Comparison of ENCODE assay signal across 1 cellular context in the genomic region with DNA sequence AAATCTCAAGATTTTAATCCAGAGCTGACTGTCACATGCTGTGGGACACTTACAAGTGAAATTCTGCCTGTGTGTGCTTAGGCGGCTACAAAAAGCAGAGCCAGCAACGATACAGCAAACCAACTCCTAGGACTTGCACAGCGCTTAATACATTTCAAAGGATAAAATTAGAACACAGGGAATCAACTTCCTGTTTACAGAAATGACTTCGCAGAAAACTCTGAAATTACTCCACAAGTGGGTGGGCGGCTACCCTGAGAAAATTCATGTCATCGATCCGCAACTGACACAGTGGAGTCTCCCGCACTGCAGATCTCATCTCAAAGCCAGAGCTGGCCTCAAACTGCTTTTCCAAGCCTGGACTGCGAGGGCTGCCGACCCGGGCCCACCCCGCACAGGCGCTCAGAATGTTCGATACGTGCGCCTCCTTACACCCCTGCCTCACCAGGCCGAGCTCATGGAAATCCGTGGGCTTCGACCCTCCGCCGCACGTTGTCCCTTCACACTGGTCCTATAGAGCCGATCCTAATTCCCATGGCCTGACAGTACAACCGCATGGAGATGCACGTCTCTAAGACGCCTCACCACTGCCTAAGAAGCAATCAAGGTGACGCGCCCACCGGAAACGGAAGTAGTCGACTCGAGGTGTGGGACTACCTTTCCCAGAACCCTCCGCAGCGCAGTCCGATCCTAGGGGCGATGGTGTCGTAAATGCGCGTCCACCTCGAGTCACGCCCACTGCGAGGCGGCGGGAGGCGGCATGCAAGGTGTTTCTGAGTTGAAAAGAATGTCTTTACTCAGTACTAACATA.
TF ChIP-seq lines count a peak whose summit lies in the region.

Gene ZNF229 (minus strand): TSS at position 609 of the 811 bp plus-strand sequence. CDS start 5,625 bp downstream, outside the sequence.

TF ChIP-seq in K562, 482 proteins besides CTCF, POLR2A, EP300 and RAD21 (continued from another document and continues in another):
- peak; percentile 90 for TF ChIP-seq ZBTB40 (IDR thresholded peaks at IDR 0.05)
- no peak for TF ChIP-seq ZBTB40 (CRISPR knock-in tag; IDR thresholded peaks at IDR 0.05)
- TF ChIP-seq, protein P1, sequence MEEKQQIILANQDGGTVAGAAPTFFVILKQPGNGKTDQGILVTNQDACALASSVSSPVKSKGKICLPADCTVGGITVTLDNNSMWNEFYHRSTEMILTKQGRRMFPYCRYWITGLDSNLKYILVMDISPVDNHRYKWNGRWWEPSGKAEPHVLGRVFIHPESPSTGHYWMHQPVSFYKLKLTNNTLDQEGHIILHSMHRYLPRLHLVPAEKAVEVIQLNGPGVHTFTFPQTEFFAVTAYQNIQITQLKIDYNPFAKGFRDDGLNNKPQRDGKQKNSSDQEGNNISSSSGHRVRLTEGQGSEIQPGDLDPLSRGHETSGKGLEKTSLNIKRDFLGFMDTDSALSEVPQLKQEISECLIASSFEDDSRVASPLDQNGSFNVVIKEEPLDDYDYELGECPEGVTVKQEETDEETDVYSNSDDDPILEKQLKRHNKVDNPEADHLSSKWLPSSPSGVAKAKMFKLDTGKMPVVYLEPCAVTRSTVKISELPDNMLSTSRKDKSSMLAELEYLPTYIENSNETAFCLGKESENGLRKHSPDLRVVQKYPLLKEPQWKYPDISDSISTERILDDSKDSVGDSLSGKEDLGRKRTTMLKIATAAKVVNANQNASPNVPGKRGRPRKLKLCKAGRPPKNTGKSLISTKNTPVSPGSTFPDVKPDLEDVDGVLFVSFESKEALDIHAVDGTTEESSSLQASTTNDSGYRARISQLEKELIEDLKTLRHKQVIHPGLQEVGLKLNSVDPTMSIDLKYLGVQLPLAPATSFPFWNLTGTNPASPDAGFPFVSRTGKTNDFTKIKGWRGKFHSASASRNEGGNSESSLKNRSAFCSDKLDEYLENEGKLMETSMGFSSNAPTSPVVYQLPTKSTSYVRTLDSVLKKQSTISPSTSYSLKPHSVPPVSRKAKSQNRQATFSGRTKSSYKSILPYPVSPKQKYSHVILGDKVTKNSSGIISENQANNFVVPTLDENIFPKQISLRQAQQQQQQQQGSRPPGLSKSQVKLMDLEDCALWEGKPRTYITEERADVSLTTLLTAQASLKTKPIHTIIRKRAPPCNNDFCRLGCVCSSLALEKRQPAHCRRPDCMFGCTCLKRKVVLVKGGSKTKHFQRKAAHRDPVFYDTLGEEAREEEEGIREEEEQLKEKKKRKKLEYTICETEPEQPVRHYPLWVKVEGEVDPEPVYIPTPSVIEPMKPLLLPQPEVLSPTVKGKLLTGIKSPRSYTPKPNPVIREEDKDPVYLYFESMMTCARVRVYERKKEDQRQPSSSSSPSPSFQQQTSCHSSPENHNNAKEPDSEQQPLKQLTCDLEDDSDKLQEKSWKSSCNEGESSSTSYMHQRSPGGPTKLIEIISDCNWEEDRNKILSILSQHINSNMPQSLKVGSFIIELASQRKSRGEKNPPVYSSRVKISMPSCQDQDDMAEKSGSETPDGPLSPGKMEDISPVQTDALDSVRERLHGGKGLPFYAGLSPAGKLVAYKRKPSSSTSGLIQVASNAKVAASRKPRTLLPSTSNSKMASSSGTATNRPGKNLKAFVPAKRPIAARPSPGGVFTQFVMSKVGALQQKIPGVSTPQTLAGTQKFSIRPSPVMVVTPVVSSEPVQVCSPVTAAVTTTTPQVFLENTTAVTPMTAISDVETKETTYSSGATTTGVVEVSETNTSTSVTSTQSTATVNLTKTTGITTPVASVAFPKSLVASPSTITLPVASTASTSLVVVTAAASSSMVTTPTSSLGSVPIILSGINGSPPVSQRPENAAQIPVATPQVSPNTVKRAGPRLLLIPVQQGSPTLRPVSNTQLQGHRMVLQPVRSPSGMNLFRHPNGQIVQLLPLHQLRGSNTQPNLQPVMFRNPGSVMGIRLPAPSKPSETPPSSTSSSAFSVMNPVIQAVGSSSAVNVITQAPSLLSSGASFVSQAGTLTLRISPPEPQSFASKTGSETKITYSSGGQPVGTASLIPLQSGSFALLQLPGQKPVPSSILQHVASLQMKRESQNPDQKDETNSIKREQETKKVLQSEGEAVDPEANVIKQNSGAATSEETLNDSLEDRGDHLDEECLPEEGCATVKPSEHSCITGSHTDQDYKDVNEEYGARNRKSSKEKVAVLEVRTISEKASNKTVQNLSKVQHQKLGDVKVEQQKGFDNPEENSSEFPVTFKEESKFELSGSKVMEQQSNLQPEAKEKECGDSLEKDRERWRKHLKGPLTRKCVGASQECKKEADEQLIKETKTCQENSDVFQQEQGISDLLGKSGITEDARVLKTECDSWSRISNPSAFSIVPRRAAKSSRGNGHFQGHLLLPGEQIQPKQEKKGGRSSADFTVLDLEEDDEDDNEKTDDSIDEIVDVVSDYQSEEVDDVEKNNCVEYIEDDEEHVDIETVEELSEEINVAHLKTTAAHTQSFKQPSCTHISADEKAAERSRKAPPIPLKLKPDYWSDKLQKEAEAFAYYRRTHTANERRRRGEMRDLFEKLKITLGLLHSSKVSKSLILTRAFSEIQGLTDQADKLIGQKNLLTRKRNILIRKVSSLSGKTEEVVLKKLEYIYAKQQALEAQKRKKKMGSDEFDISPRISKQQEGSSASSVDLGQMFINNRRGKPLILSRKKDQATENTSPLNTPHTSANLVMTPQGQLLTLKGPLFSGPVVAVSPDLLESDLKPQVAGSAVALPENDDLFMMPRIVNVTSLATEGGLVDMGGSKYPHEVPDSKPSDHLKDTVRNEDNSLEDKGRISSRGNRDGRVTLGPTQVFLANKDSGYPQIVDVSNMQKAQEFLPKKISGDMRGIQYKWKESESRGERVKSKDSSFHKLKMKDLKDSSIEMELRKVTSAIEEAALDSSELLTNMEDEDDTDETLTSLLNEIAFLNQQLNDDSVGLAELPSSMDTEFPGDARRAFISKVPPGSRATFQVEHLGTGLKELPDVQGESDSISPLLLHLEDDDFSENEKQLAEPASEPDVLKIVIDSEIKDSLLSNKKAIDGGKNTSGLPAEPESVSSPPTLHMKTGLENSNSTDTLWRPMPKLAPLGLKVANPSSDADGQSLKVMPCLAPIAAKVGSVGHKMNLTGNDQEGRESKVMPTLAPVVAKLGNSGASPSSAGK (IDR thresholded peaks at IDR 0.05) = peak; percentile 59; the same call in 1 of the 2 replicates
- TF ChIP-seq KDM1A (IDR thresholded peaks at IDR 0.05) = no peak
- TF ChIP-seq CXXC5 (CRISPR knock-in tag; IDR thresholded peaks at IDR 0.05) = peak; percentile 86
- TF ChIP-seq KAT2B (IDR thresholded peaks at IDR 0.05; ENCODE audit: low read depth, low read length) = no peak
- TF ChIP-seq ETV1 (tag; conservative IDR thresholded peaks at IDR 0.05; ENCODE audit: low read depth) = peak; percentile 69
- TF ChIP-seq HDAC8 (tag; IDR thresholded peaks at IDR 0.05) = no peak
- no peak for TF ChIP-seq E2F8 (IDR thresholded peaks at IDR 0.05; ENCODE audit: low read depth, partially characterized antibody)
- peak; percentile 43; the same call in 1 of the 2 replicates for TF ChIP-seq DIDO1 (tag; IDR thresholded peaks at IDR 0.05; ENCODE audit: low read depth)
- TF ChIP-seq ZNF134 (CRISPR knock-in tag; conservative IDR thresholded peaks at IDR 0.05) = peak; percentile 44
- no peak for TF ChIP-seq SNAPC5 (CRISPR knock-in tag; IDR thresholded peaks at IDR 0.05)
- no peak for TF ChIP-seq U2AF2 (optimal IDR thresholded peaks at IDR 0.05; ENCODE audit: low read depth, low read length)
- TF ChIP-seq, protein P2, sequence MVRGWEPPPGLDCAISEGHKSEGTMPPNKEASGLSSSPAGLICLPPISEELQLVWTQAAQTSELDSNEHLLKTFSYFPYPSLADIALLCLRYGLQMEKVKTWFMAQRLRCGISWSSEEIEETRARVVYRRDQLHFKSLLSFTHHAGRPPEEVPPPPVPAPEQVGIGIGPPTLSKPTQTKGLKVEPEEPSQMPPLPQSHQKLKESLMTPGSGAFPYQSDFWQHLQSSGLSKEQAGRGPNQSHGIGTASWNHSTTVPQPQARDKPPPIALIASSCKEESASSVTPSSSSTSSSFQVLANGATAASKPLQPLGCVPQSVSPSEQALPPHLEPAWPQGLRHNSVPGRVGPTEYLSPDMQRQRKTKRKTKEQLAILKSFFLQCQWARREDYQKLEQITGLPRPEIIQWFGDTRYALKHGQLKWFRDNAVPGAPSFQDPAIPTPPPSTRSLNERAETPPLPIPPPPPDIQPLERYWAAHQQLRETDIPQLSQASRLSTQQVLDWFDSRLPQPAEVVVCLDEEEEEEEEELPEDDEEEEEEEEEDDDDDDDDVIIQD (CRISPR knock-in tag; IDR thresholded peaks at IDR 0.05) = no peak
- no peak for TF ChIP-seq ZNF707 (CRISPR knock-in tag; conservative IDR thresholded peaks at IDR 0.05)
- no peak for TF ChIP-seq HDGF (IDR thresholded peaks at IDR 0.05)
- peak; percentile 88 for TF ChIP-seq GABPB1 (CRISPR knock-in tag; IDR thresholded peaks at IDR 0.05)
- TF ChIP-seq ZKSCAN8 (CRISPR knock-in tag; IDR thresholded peaks at IDR 0.05) = no peak
- peak; percentile 25; the same call in 1 of the 2 replicates for TF ChIP-seq ELF2 (CRISPR knock-in tag; IDR thresholded peaks at IDR 0.05)
- no peak for TF ChIP-seq NR2C2 (CRISPR knock-in tag; IDR thresholded peaks at IDR 0.05)
- peak; percentile 79 for TF ChIP-seq NR2C2 (tag; IDR thresholded peaks at IDR 0.05)
- no peak for TF ChIP-seq ZNF197 (CRISPR knock-in tag; IDR thresholded peaks at IDR 0.05; ENCODE audit: low read depth)
- TF ChIP-seq COPS2 (conservative IDR thresholded peaks at IDR 0.05) = no peak
- no peak for TF ChIP-seq MAFK (IDR thresholded peaks at IDR 0.05; ENCODE audit: low read length)
- no peak for TF ChIP-seq BCL6 (CRISPR knock-in tag; IDR thresholded peaks at IDR 0.05)
- no peak for TF ChIP-seq SRSF3 (IDR thresholded peaks at IDR 0.05; ENCODE audit: insufficient read depth, low read length)
